In genomic region chr7:27171636-27172387, GRCh38 we compare ENCODE assay signal across 8 cellular contexts. TPM values are rescaled to one million over a fixed set of nuclear protein-coding genes. Genes with fewer than 3 reads are reported as not detected.
DNase-seq lines count a peak whose midpoint lies in the region; ATAC-seq and TF ChIP-seq lines count a peak whose summit lies in the region.

No MANE protein-coding gene starts in this region.

- H3K27me3 Mint-ChIP-seq in effector memory CD8-positive, alpha-beta T cell: peaks cover 71 to 91% of the 10 kb centered on the region in 2 donors

- no peak for ATAC-seq in effector memory CD8-positive, alpha-beta T cell (replicated peaks)
- ATAC-seq in esophagus mucosa (no peak), GM18868 (IDR thresholded peaks at IDR 0.05; ENCODE audit: unreplicated experiment) (no peak)

- H2AFZ ChIP-seq in smooth muscle cell (ENCODE audit: low read depth): no peak overlapping the region

- H3K36me3 Mint-ChIP-seq in effector memory CD8-positive, alpha-beta T cell (ENCODE audit: insufficient read depth): peaks cover 33% of the 10 kb centered on the region

- H3K27ac ChIP-seq in smooth muscle cell (ENCODE audit: low read depth): peak overlapping the region; percentile 95

- H3K36me3 ChIP-seq in smooth muscle cell (ENCODE audit: low read depth): no peaks in the 10 kb centered on the region

- H3K79me2 ChIP-seq in smooth muscle cell (ENCODE audit: low read depth): peaks cover 100% of the 10 kb centered on the region

- H3K9me3 ChIP-seq in smooth muscle cell (replicated peaks; ENCODE audit: low read depth): no peaks in the 10 kb centered on the region

- H3F3A ChIP-seq in smooth muscle cell (ENCODE audit: low read depth): peaks cover 7% of the 10 kb centered on the region

- DNase-seq in NCI-H82 (lab: John Stamatoyannopoulos, UW): peak; percentile 60
- no peak for DNase-seq in NCI-H82 treated with DMSO at 0.1 percent for 48 hours (lab: John Stamatoyannopoulos, UW; ENCODE audit: unreplicated experiment)
- DNase-seq in NCI-H510A treated with DMSO at 0.1 percent for 48 hours (lab: John Stamatoyannopoulos, UW): peak; percentile 91
- no peak for DNase-seq in effector memory CD8-positive, alpha-beta T cell
- no peak for DNase-seq in smooth muscle cell (lab: John Stamatoyannopoulos, UW; ENCODE audit: unreplicated experiment)
- DNase-seq in GF-D8 (lab: John Stamatoyannopoulos, UW): no peak

- peak overlapping the region; percentile 63 to 76 for H3K4me3 Mint-ChIP-seq in effector memory CD8-positive, alpha-beta T cell

- TF ChIP-seq CTCF in smooth muscle cell (IDR thresholded peaks at IDR 0.05; ENCODE audit: borderline replicate concordance, insufficient read depth, poor library complexity, severe bottlenecking): no peak

- 8% methylated on average over 30 of the region's 30 CpGs for WGBS in smooth muscle cell (ENCODE audit: low lambda C conversion rate)

- H4K20me1 ChIP-seq in smooth muscle cell (ENCODE audit: low read depth): peaks cover 35% of the 10 kb centered on the region

- H3K9me3 Mint-ChIP-seq in effector memory CD8-positive, alpha-beta T cell: no peaks in the 10 kb centered on the region

- H3K9ac ChIP-seq in smooth muscle cell (ENCODE audit: low read depth): peak overlapping the region; percentile 88

- H3K27me3 ChIP-seq in smooth muscle cell (ENCODE audit: low read depth): peaks cover 36% of the 10 kb centered on the region

- H3K4me1 Mint-ChIP-seq in effector memory CD8-positive, alpha-beta T cell (ENCODE audit: low read depth in 2 of 2): peaks cover 21 to 31% of the 10 kb centered on the region in 2 donors

- H3K4me3 ChIP-seq in smooth muscle cell: peak overlapping the region; percentile 67

- no peaks in the 10 kb centered on the region for H3K4me1 ChIP-seq in smooth muscle cell (ENCODE audit: low read depth)

- H3K4me2 ChIP-seq in smooth muscle cell: peak overlapping the region; percentile 89

- H3K27ac Mint-ChIP-seq in effector memory CD8-positive, alpha-beta T cell: peak overlapping the region in 1 of 2 donors; percentile 33

RNA-seq across cellular contexts. Expression of gene HOXA10, which starts 2.3 kb away (rescaled TPM):
- total RNA-seq in smooth muscle cell (35.7 and 53.6 TPM in 2 replicates), esophagus mucosa (1.1 TPM)
- polyA plus RNA-seq in smooth muscle cell: 37.6 and 39.4 TPM in 2 replicates

RNA-seq across cellular contexts. Expression of gene HOXA9, which starts 6.5 kb away (rescaled TPM):
- total RNA-seq in smooth muscle cell (22.9 and 35.8 TPM in 2 replicates), esophagus mucosa (1.7 TPM)
- 12.6 and 19.2 TPM in 2 replicates for polyA plus RNA-seq in smooth muscle cell

RNA-seq across cellular contexts. Expression of gene HOXA11, which starts 13.2 kb away (rescaled TPM):
- total RNA-seq in smooth muscle cell: 18.2 and 20.3 TPM in 2 replicates
- polyA plus RNA-seq in smooth muscle cell: 25.2 and 27.7 TPM in 2 replicates
- not detected for total RNA-seq in esophagus mucosa

RNA-seq across cellular contexts. Expression of gene HOXA7, which starts 15.3 kb away (rescaled TPM):
- total RNA-seq in smooth muscle cell (0.72 TPM in 1 of 2 replicates, not detected in the other), esophagus mucosa (5.2 TPM)
- 1.2 and 1.6 TPM in 2 replicates for polyA plus RNA-seq in smooth muscle cell

RNA-seq across cellular contexts. Expression of gene HOXA3, which starts 19.4 kb away (rescaled TPM):
- 0.13 TPM in 1 of 2 replicates, not detected in the other for total RNA-seq in smooth muscle cell
- polyA plus RNA-seq in smooth muscle cell: 0.31 and 0.83 TPM in 2 replicates
- 5.4 TPM for total RNA-seq in esophagus mucosa

Comparison
In these comparisons a context has a peak if more than half of its experiments do, and no peak if none do; other contexts are left out.
1. DNase-seq: peak in NCI-H82 (single experiment) and NCI-H510A treated with DMSO at 0.1 percent for 48 hours (single experiment); none in NCI-H82 treated with DMSO at 0.1 percent for 48 hours (single experiment), effector memory CD8-positive, alpha-beta T cell (0 of 3), smooth muscle cell (single experiment) and GF-D8 (single experiment).
2. RNA of gene HOXA10, which starts 2.3 kb away (total RNA-seq): 35.7 to 53.6 TPM in smooth muscle cell; 1.1 TPM in esophagus mucosa (single experiment); every median in the first group is over 10 times any median in the second.
3. RNA of gene HOXA11, which starts 13.2 kb away (total RNA-seq): 18.2 to 20.3 TPM in smooth muscle cell; not detected in esophagus mucosa (single experiment); every median in the first group is over 10 times any median in the second.